ENCODE assay signal across 29 cellular contexts in genomic region chr6:135318728-135319469, GRCh38.
"Had no signal": no experiment of that assay in that cellular context is flagged by ENCODE, and none has a peak within 500 bp of the region (broad histone marks: within the 10 kb centered on the region; RNA-seq: fewer than 3 reads in every experiment).

No MANE protein-coding gene starts in this region.

- H3K4me1 ChIP-seq: esophagus muscularis mucosa, foreskin keratinocyte, gastroesophageal sphincter, heart left ventricle, prostate gland, right atrium auricular region, sigmoid colon, suprapubic skin, vagina had no signal

- H3K9ac ChIP-seq: neural progenitor cell had no signal

- FAIRE-seq: kidney had no signal

- DNase-seq: cortex of kidney; dorsolateral prefrontal cortex; effector CD4-positive, alpha-beta T cell; endodermal cell; foreskin keratinocyte; heart left ventricle; kidney; mucosa of descending colon; naive B cell; nucleus accumbens; sigmoid colon; stimulated activated CD4-positive, alpha-beta T cell treated with anti-CD3 and anti-CD28 coated beads, Interleukin-2, amount 100 ng/mL, for 48 hours; stimulated activated naive CD4-positive, alpha-beta T cell; stimulated activated naive CD8-positive, alpha-beta T cell treated with anti-CD3 and anti-CD28 coated beads, Interleukin-15, amount 100 ng/mL, for 72 hours; thyroid gland had no signal

- H3K4me3 ChIP-seq: dorsolateral prefrontal cortex, esophagus muscularis mucosa, gastroesophageal sphincter, heart left ventricle, hepatocyte, lung, mucosa of descending colon, neural progenitor cell, prostate gland, right atrium auricular region, sigmoid colon, suprapubic skin, thyroid gland, vagina had no signal

- H3K27ac Mint-ChIP-seq: memory B cell; mesothelial cell of epicardium; naive B cell; nephron; neural progenitor cell; stimulated activated naive CD8-positive, alpha-beta T cell treated with anti-CD3 and anti-CD28 coated beads, Interleukin-15, amount 100 ng/mL, for 72 hours had no signal

- H3K79me2 ChIP-seq: hepatocyte had no signal

- H3K4me1 Mint-ChIP-seq: nephron had no signal

- H3K36me3 Mint-ChIP-seq: naive B cell, neural progenitor cell had no signal

- H3K27ac ChIP-seq: dorsolateral prefrontal cortex, epithelial cell of prostate, esophagus muscularis mucosa, foreskin keratinocyte, gastroesophageal sphincter, heart left ventricle, hepatocyte, neural progenitor cell, prostate gland, right atrium auricular region, sigmoid colon, suprapubic skin, thyroid gland, vagina had no signal

- H2AFZ ChIP-seq: hepatocyte, neural progenitor cell had no signal

- H3K4me2 ChIP-seq: hepatocyte, neural progenitor cell had no signal

- H3K36me3 ChIP-seq: neural progenitor cell, prostate gland, thyroid gland had no signal

- H3K27me3 Mint-ChIP-seq: memory B cell; naive B cell; stimulated activated naive CD8-positive, alpha-beta T cell treated with anti-CD3 and anti-CD28 coated beads, Interleukin-15, amount 100 ng/mL, for 72 hours had no signal

- H3K9me3 Mint-ChIP-seq: endodermal cell; memory B cell; mesothelial cell of epicardium; naive B cell; nephron; neural progenitor cell; stimulated activated naive CD8-positive, alpha-beta T cell treated with anti-CD3 and anti-CD28 coated beads, Interleukin-15, amount 100 ng/mL, for 72 hours had no signal

- H3K27me3 ChIP-seq: dorsolateral prefrontal cortex, esophagus muscularis mucosa, foreskin keratinocyte, gastroesophageal sphincter, heart left ventricle, hepatocyte, neural progenitor cell, right atrium auricular region, sigmoid colon, suprapubic skin, thyroid gland, vagina had no signal

- ATAC-seq: foreskin keratinocyte; gastroesophageal sphincter; heart left ventricle; left lobe of liver; mucosa of descending colon; stimulated activated naive CD8-positive, alpha-beta T cell treated with anti-CD3 and anti-CD28 coated beads, Interleukin-15, amount 100 ng/mL, for 72 hours had no signal

- H3K4me3 Mint-ChIP-seq: endodermal cell, memory B cell, mesothelial cell of epicardium, naive B cell, nephron, neural progenitor cell had no signal

- H3K9me3 ChIP-seq: esophagus muscularis mucosa, gastroesophageal sphincter, heart left ventricle, mucosa of descending colon, prostate gland, right atrium auricular region, sigmoid colon, suprapubic skin, thyroid gland, vagina had no signal
